In the genomic region with DNA sequence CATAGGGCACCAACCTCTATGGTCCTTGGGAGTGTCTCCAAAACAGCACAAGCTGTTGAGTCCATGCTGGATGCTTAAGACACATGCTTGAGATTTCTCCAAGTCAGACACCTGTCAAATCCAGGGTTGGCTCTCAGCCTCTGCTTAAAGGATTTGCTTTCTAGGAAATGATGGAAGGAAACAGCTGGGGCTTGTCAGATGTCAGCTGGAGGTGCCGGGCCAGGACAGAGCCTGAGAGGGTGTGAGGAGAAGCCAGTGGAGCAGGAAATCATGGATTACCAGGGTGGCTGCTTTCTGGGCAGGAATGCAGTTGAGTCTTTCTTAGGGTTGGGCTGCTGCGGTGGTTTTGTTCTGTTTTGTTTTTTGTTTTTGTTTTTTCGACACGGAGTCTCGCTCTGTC, we compare ENCODE assay signal across 14 cellular contexts.
DNase-seq lines count a peak whose midpoint lies in the region; ATAC-seq and TF ChIP-seq lines count a peak whose summit lies in the region.
"Had no signal": no experiment of that assay in that cellular context is flagged by ENCODE, and none has a peak within 500 bp of the region (broad histone marks: within the 10 kb centered on the region; RNA-seq: fewer than 3 reads in every experiment).

No MANE protein-coding gene starts in this region.

- H3K4me3 ChIP-seq in gastrocnemius medialis = no peak overlapping the region
- no peak overlapping the region for H3K4me3 ChIP-seq in sigmoid colon

- no peak for TF ChIP-seq EP300 in sigmoid colon (IDR thresholded peaks at IDR 0.05)

- H3K4me1 ChIP-seq in gastrocnemius medialis (no peaks in the 10 kb centered on the region), sigmoid colon (peaks cover 0 to 27% (median 23%) of the 10 kb centered on the region in 4 donors)

- TF ChIP-seq POLR2A in gastrocnemius medialis (IDR thresholded peaks at IDR 0.05) = no peak
- TF ChIP-seq POLR2A in sigmoid colon (IDR thresholded peaks at IDR 0.05) = no peak

- TF ChIP-seq CTCF in gastrocnemius medialis (IDR thresholded peaks at IDR 0.05 in 4 of 5, conservative IDR thresholded peaks at IDR 0.05 in 1 of 5) = no peak
- TF ChIP-seq CTCF in sigmoid colon (IDR thresholded peaks at IDR 0.05) = no peak

- H3K9me3 ChIP-seq in gastrocnemius medialis (no peaks in the 10 kb centered on the region), sigmoid colon (no peaks in the 10 kb centered on the region)
- H3K9me3 ChIP-seq: BE2C had no signal

- intact Hi-C loops in gastrocnemius medialis (cut with DNase I; ENCODE audit: low total_unique reads) (no loop called here), sigmoid colon (cut with DNase I) (no loop called here)

- peak; percentile 29 for DNase-seq in HCEC 1CT
- DNase-seq in NCI-H82 treated with DMSO at 0.1 percent for 48 hours (lab: John Stamatoyannopoulos, UW; ENCODE audit: unreplicated experiment) = peak; percentile 81
- peak; percentile 28 for DNase-seq in kidney tubule cell (ENCODE audit: low spot score)
- DNase-seq in gastrocnemius medialis = no peak
- DNase-seq in sigmoid colon = no peak
- DNase-seq: BE2C; CD8-positive, alpha-beta T cell; Karpas-422; NCI-H1417; NCI-H2029 treated with DMSO at 0.1 percent for 48 hours; NCI-H526 had no signal

- peaks cover 0 to 3% (median 0%) of the 10 kb centered on the region in 3 donors for H3K27me3 ChIP-seq in gastrocnemius medialis
- H3K27me3 ChIP-seq in sigmoid colon = no peaks in the 10 kb centered on the region
- H3K27me3 ChIP-seq: BE2C had no signal

- no peaks in the 10 kb centered on the region for H3K36me3 ChIP-seq in gastrocnemius medialis
- no peaks in the 10 kb centered on the region for H3K36me3 ChIP-seq in sigmoid colon
- H3K36me3 ChIP-seq: BE2C had no signal

- ATAC-seq in gastrocnemius medialis (peak; percentile 42 to 45), SK-N-SH treated with all-trans-retinoic acid at 6 μM for 48 hours (no peak), HG02870 (IDR thresholded peaks at IDR 0.05; ENCODE audit: unreplicated experiment) (no peak)
- ATAC-seq: CD8-positive, alpha-beta T cell; Right ventricle myocardium inferior had no signal

- in situ Hi-C loops in gastrocnemius medialis (cut with MboI; ENCODE audit: low sequenced_read_pairs in 4 of 4) = no loop called here

- H3K27ac ChIP-seq in gastrocnemius medialis (no peak overlapping the region), sigmoid colon (no peak overlapping the region)

- WGBS in sigmoid colon, 2 donors = 85 to 88% methylated on average over 5 of the region's 5 CpGs

TF ChIP-seq in SK-N-SH treated with all-trans-retinoic acid at 6 μM for 48 hours, 23 proteins besides CTCF, POLR2A, EP300 and RAD21:
- TF ChIP-seq ISL1 (CRISPR knock-in tag; IDR thresholded peaks at IDR 0.05) = no peak
- no peak for TF ChIP-seq CSDC2 (CRISPR knock-in tag; IDR thresholded peaks at IDR 0.05)
- TF ChIP-seq TOX (CRISPR knock-in tag; IDR thresholded peaks at IDR 0.05; ENCODE audit: borderline replicate concordance) = no peak
- no peak for TF ChIP-seq ZNF70 (CRISPR knock-in tag; IDR thresholded peaks at IDR 0.05)
- no peak for TF ChIP-seq SNAI2 (CRISPR knock-in tag; IDR thresholded peaks at IDR 0.05)
- no peak for TF ChIP-seq ZFP3 (CRISPR knock-in tag; IDR thresholded peaks at IDR 0.05)
- TF ChIP-seq OSR1 (CRISPR knock-in tag; IDR thresholded peaks at IDR 0.05) = no peak
- no peak for TF ChIP-seq ARNTL (CRISPR knock-in tag; IDR thresholded peaks at IDR 0.05; ENCODE audit: borderline replicate concordance, low read depth)
- TF ChIP-seq ZFP30 (CRISPR knock-in tag; IDR thresholded peaks at IDR 0.05) = no peak

Comparison
In these comparisons a context has a peak if more than half of its experiments do, and no peak if none do; other contexts are left out.
1. DNase-seq: peak in HCEC 1CT (single experiment), NCI-H82 treated with DMSO at 0.1 percent for 48 hours (single experiment) and kidney tubule cell (single experiment); none in gastrocnemius medialis (0 of 2) and sigmoid colon (single experiment).
2. ATAC-seq: peak in gastrocnemius medialis (2 of 2); none in SK-N-SH treated with all-trans-retinoic acid at 6 μM for 48 hours (single experiment) and HG02870 (single experiment).